In genomic region chr2:32572737-32573136, GRCh38 we compare ENCODE assay signal across 17 cellular contexts. TPM values are rescaled to one million over a fixed set of nuclear protein-coding genes. Genes with fewer than 3 reads are reported as not detected.
DNase-seq lines count a peak whose midpoint lies in the region; ATAC-seq and TF ChIP-seq lines count a peak whose summit lies in the region.
"Had no signal": no experiment of that assay in that cellular context is flagged by ENCODE, and none has a peak within 500 bp of the region (broad histone marks: within the 10 kb centered on the region; RNA-seq: fewer than 3 reads in every experiment).

No MANE protein-coding gene starts in this region.

- peaks cover 57% of the 10 kb centered on the region for H3K36me3 Mint-ChIP-seq in activated CD4-positive, alpha-beta T cell treated with anti-CD3 and anti-CD28 coated beads, Interleukin-2, amount 10 ng/mL, durations not matched to agents 7 days and 5 days (ENCODE audit: low read depth)
- H3K36me3 Mint-ChIP-seq in activated CD8-positive, alpha-beta T cell treated with anti-CD3 and anti-CD28 coated beads, Interleukin-2, amount 10 ng/mL, durations not matched to agents 7 days and 5 days (ENCODE audit: low read depth) = peaks cover 59% of the 10 kb centered on the region
- H3K36me3 Mint-ChIP-seq in nephron progenitor cell (ENCODE audit: low read depth) = peaks cover 73% of the 10 kb centered on the region

- H3K9me3 Mint-ChIP-seq in activated CD4-positive, alpha-beta T cell treated with anti-CD3 and anti-CD28 coated beads, Interleukin-2, amount 10 ng/mL, durations not matched to agents 7 days and 5 days = no peaks in the 10 kb centered on the region
- H3K9me3 Mint-ChIP-seq in activated CD8-positive, alpha-beta T cell treated with anti-CD3 and anti-CD28 coated beads, Interleukin-2, amount 10 ng/mL, durations not matched to agents 7 days and 5 days (ENCODE audit: insufficient read depth) = peaks cover 7% of the 10 kb centered on the region
- H3K9me3 Mint-ChIP-seq in nephron progenitor cell = no peaks in the 10 kb centered on the region

- no peak for TF ChIP-seq CTCF in nephron progenitor cell (IDR thresholded peaks at IDR 0.05)

- DNase-seq in activated CD4-positive, alpha-beta T cell treated with anti-CD3 and anti-CD28 coated beads, Interleukin-2, amount 10 ng/mL, durations not matched to agents 7 days and 5 days = peak; percentile 22
- no peak for DNase-seq in activated CD4-positive, alpha-beta T cell treated with anti-CD3 and anti-CD28 coated beads, Interleukin-2, amount 50 U/mL, for 1 hour
- DNase-seq in HT1080 (ENCODE audit: low read depth) (peak; percentile 7), nephron progenitor cell (no peak), HCEC 1CT (no peak), NCI-H2029 treated with DMSO at 0.1 percent for 48 hours (lab: John Stamatoyannopoulos, UW) (no peak)
- DNase-seq in activated CD8-positive, alpha-beta T cell treated with anti-CD3 and anti-CD28 coated beads, Interleukin-2, amount 10 ng/mL, durations not matched to agents 7 days and 5 days = peak; percentile 37
- DNase-seq: DMS79; islet precursor cell; NCI-H1694; NCI-H446; NK-92 treated with Interleukin-12 subunit alpha and Interleukin-12 subunit beta, amount 100 ng/mL, for 24 hours; RPMI8226; tibial artery had no signal

- ATAC-seq in activated CD8-positive, alpha-beta T cell treated with anti-CD3 and anti-CD28 coated beads, Interleukin-2, amount 10 ng/mL, durations not matched to agents 7 days and 5 days = peak; percentile 80
- ATAC-seq in HG03565 (IDR thresholded peaks at IDR 0.05; ENCODE audit: unreplicated experiment) = no peak
- ATAC-seq: HCT116 had no signal

- H3K4me1 Mint-ChIP-seq in activated CD4-positive, alpha-beta T cell treated with anti-CD3 and anti-CD28 coated beads, Interleukin-2, amount 10 ng/mL, durations not matched to agents 7 days and 5 days = peaks cover 25% of the 10 kb centered on the region
- H3K4me1 Mint-ChIP-seq in activated CD8-positive, alpha-beta T cell treated with anti-CD3 and anti-CD28 coated beads, Interleukin-2, amount 10 ng/mL, durations not matched to agents 7 days and 5 days (ENCODE audit: low read depth) = peaks cover 37% of the 10 kb centered on the region
- H3K4me1 Mint-ChIP-seq in nephron progenitor cell = no peaks in the 10 kb centered on the region
- H3K4me1 Mint-ChIP-seq: nephron had no signal

- peak overlapping the region; percentile 47 for H3K27ac Mint-ChIP-seq in activated CD4-positive, alpha-beta T cell treated with anti-CD3 and anti-CD28 coated beads, Interleukin-2, amount 10 ng/mL, durations not matched to agents 7 days and 5 days
- H3K27ac Mint-ChIP-seq in activated CD8-positive, alpha-beta T cell treated with anti-CD3 and anti-CD28 coated beads, Interleukin-2, amount 10 ng/mL, durations not matched to agents 7 days and 5 days = peak overlapping the region; percentile 87
- H3K27ac Mint-ChIP-seq in nephron progenitor cell = peak overlapping the region; percentile 86
- H3K27ac Mint-ChIP-seq: nephron had no signal

- CTCF ChIA-PET in activated CD4-positive, alpha-beta T cell treated with anti-CD3 and anti-CD28 coated beads, Interleukin-2, amount 10 ng/mL, durations not matched to agents 7 days and 5 days (lab: Charles Lee) = interaction anchor here (0.9 to 2.0 kb wide), 4 partner anchors 9 to 18 kb away, joined by 3 to 6 read pairs (median 4); no protein-coding TSS in a partner anchor
- CTCF ChIA-PET in activated CD8-positive, alpha-beta T cell treated with anti-CD3 and anti-CD28 coated beads, Interleukin-2, amount 10 ng/mL, durations not matched to agents 7 days and 5 days (lab: Charles Lee) = interaction anchor here (1.1 to 1.3 kb wide), 2 partner anchors 14 to 48 kb away, joined by 3 to 4 read pairs; no protein-coding TSS in a partner anchor

- POLR2A ChIA-PET in activated CD4-positive, alpha-beta T cell treated with anti-CD3 and anti-CD28 coated beads, Interleukin-2, amount 10 ng/mL, durations not matched to agents 7 days and 5 days (lab: Charles Lee) = no interaction called here
- POLR2A ChIA-PET in activated CD8-positive, alpha-beta T cell treated with anti-CD3 and anti-CD28 coated beads, Interleukin-2, amount 10 ng/mL, durations not matched to agents 7 days and 5 days (lab: Charles Lee) = interaction anchor here (0.7 to 1.0 kb wide), 2 partner anchors 15 to 19 kb away, joined by 3 to 5 read pairs; no protein-coding TSS in a partner anchor

- no peak overlapping the region for H3K4me3 Mint-ChIP-seq in activated CD4-positive, alpha-beta T cell treated with anti-CD3 and anti-CD28 coated beads, Interleukin-2, amount 10 ng/mL, durations not matched to agents 7 days and 5 days
- peak overlapping the region; percentile 52 for H3K4me3 Mint-ChIP-seq in activated CD8-positive, alpha-beta T cell treated with anti-CD3 and anti-CD28 coated beads, Interleukin-2, amount 10 ng/mL, durations not matched to agents 7 days and 5 days
- H3K4me3 Mint-ChIP-seq in nephron progenitor cell = no peak overlapping the region
- H3K4me3 Mint-ChIP-seq: nephron had no signal

- H3K27me3 Mint-ChIP-seq in activated CD4-positive, alpha-beta T cell treated with anti-CD3 and anti-CD28 coated beads, Interleukin-2, amount 10 ng/mL, durations not matched to agents 7 days and 5 days = no peaks in the 10 kb centered on the region
- H3K27me3 Mint-ChIP-seq in activated CD8-positive, alpha-beta T cell treated with anti-CD3 and anti-CD28 coated beads, Interleukin-2, amount 10 ng/mL, durations not matched to agents 7 days and 5 days (ENCODE audit: low read depth) = no peaks in the 10 kb centered on the region
- H3K27me3 Mint-ChIP-seq in nephron progenitor cell (ENCODE audit: low read depth, poor library complexity) = no peaks in the 10 kb centered on the region

RNA-seq across cellular contexts. Expression of gene TTC27, which starts 55.1 kb away (rescaled TPM):
- total RNA-seq in activated CD4-positive, alpha-beta T cell treated with anti-CD3 and anti-CD28 coated beads, Interleukin-2, amount 10 ng/mL, durations not matched to agents 7 days and 5 days = 10 to 100 TPM; 17.6 to 18.1 TPM
- 22.5 and 23.9 TPM in 2 replicates for total RNA-seq in HT1080 (2014; rRNA removed; shearing (Covaris generic))
- 19.5 and 28.5 TPM in 2 replicates for polyA plus RNA-seq in HT1080 (2015; cell fraction: cytosol; rRNA removed)
- 34.5 and 43.3 TPM in 2 replicates for polyA plus RNA-seq in HT1080 (2015; cell fraction: nucleus; rRNA removed)
- 10 to 100 TPM; 14.9 to 20.9 TPM for total RNA-seq in activated CD8-positive, alpha-beta T cell treated with anti-CD3 and anti-CD28 coated beads, Interleukin-2, amount 10 ng/mL, durations not matched to agents 7 days and 5 days

Comparison
In these comparisons a context has a peak if more than half of its experiments do, and no peak if none do; other contexts are left out.
1. DNase-seq: peak in activated CD4-positive, alpha-beta T cell treated with anti-CD3 and anti-CD28 coated beads, Interleukin-2, amount 10 ng/mL, durations not matched to agents 7 days and 5 days (single experiment), HT1080 (single experiment) and activated CD8-positive, alpha-beta T cell treated with anti-CD3 and anti-CD28 coated beads, Interleukin-2, amount 10 ng/mL, durations not matched to agents 7 days and 5 days (single experiment); none in activated CD4-positive, alpha-beta T cell treated with anti-CD3 and anti-CD28 coated beads, Interleukin-2, amount 50 U/mL, for 1 hour (single experiment), nephron progenitor cell (single experiment), HCEC 1CT (single experiment) and NCI-H2029 treated with DMSO at 0.1 percent for 48 hours (single experiment).
2. Peak in every context shown above with its lines, with median percentiles within 50 percentile points of each other: H3K27ac Mint-ChIP-seq.